In genomic region chr4:26069218-26069617, GRCh38 we compare ENCODE assay signal across 10 cellular contexts.
DNase-seq lines count a peak whose midpoint lies in the region; ATAC-seq and TF ChIP-seq lines count a peak whose summit lies in the region.
"Had no signal": no experiment of that assay in that cellular context is flagged by ENCODE, and none has a peak within 500 bp of the region (broad histone marks: within the 10 kb centered on the region; RNA-seq: fewer than 3 reads in every experiment).

No MANE protein-coding gene starts in this region.

- H3K4me3 ChIP-seq in prostate gland = no peak overlapping the region

- no peaks in the 10 kb centered on the region for H3K36me3 ChIP-seq in prostate gland

- no peak overlapping the region for H3K27ac ChIP-seq in prostate gland

- no peaks in the 10 kb centered on the region for H3K4me1 ChIP-seq in prostate gland (replicated peaks)

- peak in 1 of 4 experiments; percentile 32 for TF ChIP-seq CTCF in prostate gland (IDR thresholded peaks at IDR 0.05)

- H3K9me3 ChIP-seq in prostate gland = no peaks in the 10 kb centered on the region

- no peak for TF ChIP-seq POLR2A in erythroblast (IDR thresholded peaks at IDR 0.05; ENCODE audit: low read length)
- TF ChIP-seq POLR2A in prostate gland (IDR thresholded peaks at IDR 0.05) = no peak

- peak; percentile 76 for ATAC-seq in GM19351 (IDR thresholded peaks at IDR 0.05; ENCODE audit: unreplicated experiment)
- no peak for ATAC-seq in GM19023 (IDR thresholded peaks at IDR 0.05; ENCODE audit: unreplicated experiment)

- DNase-seq in 8988T (peak; percentile 39), NCI-H748 treated with DMSO at 0.1 percent for 48 hours (lab: John Stamatoyannopoulos, UW) (peak; percentile 9), erythroblast (lab: John Stamatoyannopoulos, UW) (peak; percentile 4 to 21), prostate gland (ENCODE audit: low spot score) (no peak), NCI-H2081 treated with DMSO at 0.1 percent for 48 hours (lab: John Stamatoyannopoulos, UW) (no peak), ureter (ENCODE audit: low spot score) (no peak)
- DNase-seq: activated CD4-positive, CD25-positive, alpha-beta regulatory T cell treated with anti-CD3 and anti-CD28 coated beads, Interleukin-2, amount 50 U/mL, for 72 hours; naive B cell had no signal

- WGBS in prostate gland = 53% methylated on average over 4 of the region's 4 CpGs

- no peaks in the 10 kb centered on the region for H3K27me3 ChIP-seq in prostate gland (replicated peaks; ENCODE audit: insufficient read depth)

- intact Hi-C loops in prostate gland (cut with DNase I) = loop anchor here (10.0 kb wide), 1 partner anchor 84 kb away; no protein-coding TSS in a partner anchor

Comparison
In these comparisons a context has a peak if more than half of its experiments do, and no peak if none do; other contexts are left out.
1. DNase-seq: peak in 8988T (single experiment), NCI-H748 treated with DMSO at 0.1 percent for 48 hours (single experiment) and erythroblast (2 of 2); none in prostate gland (single experiment), NCI-H2081 treated with DMSO at 0.1 percent for 48 hours (single experiment) and ureter (single experiment).